Comparison of ENCODE assay signal across 2 cellular contexts in genomic region chr20:36235892-36236785, GRCh38.
TF ChIP-seq lines count a peak whose summit lies in the region.

TSS of gene AAR2 (plus strand) at chr20:36236478. CDS start at chr20:36239869, 3,391 bp downstream.

TF ChIP-seq in HEK293, 187 proteins besides CTCF, POLR2A, EP300 and RAD21 (continued from another document and continues in another):
- TF ChIP-seq ZNF221 (tag by site-specific recombination; IDR thresholded peaks at IDR 0.05; ENCODE audit: borderline replicate concordance) (no peak), ZNF132 (tag by site-specific recombination; IDR thresholded peaks at IDR 0.05; ENCODE audit: borderline replicate concordance) (no peak), ZNF639 (tag by site-specific recombination; IDR thresholded peaks at IDR 0.05) (peak; percentile 95), ZNF660 (tag by site-specific recombination; IDR thresholded peaks at IDR 0.05) (peak; percentile 95), ZNF529 (tag by site-specific recombination; IDR thresholded peaks at IDR 0.05; ENCODE audit: insufficient replicate concordance) (no peak), ZNF580 (tag by site-specific recombination; IDR thresholded peaks at IDR 0.05) (no peak; the same call in 1 of the 2 replicates), ZNF114 (tag by site-specific recombination; IDR thresholded peaks at IDR 0.05) (no peak), ZNF398 (tag by site-specific recombination; IDR thresholded peaks at IDR 0.05) (no peak), ZNF133 (tag by site-specific recombination; IDR thresholded peaks at IDR 0.05) (no peak), ZNF433 (tag by site-specific recombination; IDR thresholded peaks at IDR 0.05; ENCODE audit: low read depth) (no peak), ZBTB1 (tag by site-specific recombination; IDR thresholded peaks at IDR 0.05) (no peak), ZNF518A (tag by site-specific recombination; conservative IDR thresholded peaks at IDR 0.05; ENCODE audit: low read depth) (peak; percentile 99), ZNF610 (tag by site-specific recombination; IDR thresholded peaks at IDR 0.05; ENCODE audit: borderline replicate concordance) (peak; percentile 63; the same call in 1 of the 2 replicates), KLF9 (tag by site-specific recombination; IDR thresholded peaks at IDR 0.05; ENCODE audit: low read depth) (no peak), KLF8 (tag by site-specific recombination; IDR thresholded peaks at IDR 0.05) (peak; percentile 94), PATZ1 (tag by site-specific recombination; IDR thresholded peaks at IDR 0.05) (no peak), MEIS1 (CRISPR knock-in tag; IDR thresholded peaks at IDR 0.05; ENCODE audit: borderline replicate concordance) (no peak), ZIC2 (tag by site-specific recombination; IDR thresholded peaks at IDR 0.05) (no peak)

TF ChIP-seq in GM12878, 131 proteins besides CTCF, POLR2A, EP300 and RAD21 (continued from another document):
- TF ChIP-seq ZBTB33 (IDR thresholded peaks at IDR 0.05): no peak
- TF ChIP-seq MAX (IDR thresholded peaks at IDR 0.05; ENCODE audit: low read depth, low read length): peak; percentile 78
- TF ChIP-seq POLR2AphosphoS5 (IDR thresholded peaks at IDR 0.05; ENCODE audit: low read length): peak; percentile 92
- TF ChIP-seq ZNF687 (IDR thresholded peaks at IDR 0.05): no peak
- peak; percentile 79 for TF ChIP-seq CREB1 (IDR thresholded peaks at IDR 0.05; ENCODE audit: low read depth)
- TF ChIP-seq ELK1 (IDR thresholded peaks at IDR 0.05; ENCODE audit: low read depth, low read length): peak; percentile 98
- TF ChIP-seq ESRRA (IDR thresholded peaks at IDR 0.05; ENCODE audit: low read length): no peak
- TF ChIP-seq LARP7 (IDR thresholded peaks at IDR 0.05): peak; percentile 64; the same call in 1 of the 2 replicates
- no peak for TF ChIP-seq MEF2A (IDR thresholded peaks at IDR 0.05; ENCODE audit: insufficient read depth, low read depth, low read length)
- TF ChIP-seq CHD1 (IDR thresholded peaks at IDR 0.05; ENCODE audit: low read depth, low read length): no peak
- no peak for TF ChIP-seq MYB (IDR thresholded peaks at IDR 0.05; ENCODE audit: borderline replicate concordance, low read depth, low read length)
- peak; percentile 41 for TF ChIP-seq USF1 (IDR thresholded peaks at IDR 0.05; ENCODE audit: borderline replicate concordance, extremely low read length, insufficient read depth, low read depth, low read length)
- peak; percentile 71 for TF ChIP-seq RELA (IDR thresholded peaks at IDR 0.05; ENCODE audit: borderline replicate concordance, partially characterized antibody)
- no peak; the same call in 1 of the 2 replicates for TF ChIP-seq ATF7 (IDR thresholded peaks at IDR 0.05; ENCODE audit: low read depth)
- TF ChIP-seq TCF3 (IDR thresholded peaks at IDR 0.05; ENCODE audit: borderline replicate concordance, insufficient read depth, low read depth, low read length): no peak
- no peak for TF ChIP-seq ZNF592 (IDR thresholded peaks at IDR 0.05)
- TF ChIP-seq SIX5 (IDR thresholded peaks at IDR 0.05; ENCODE audit: low read depth, low read length, severe bottlenecking): peak; percentile 66
- peak; percentile 55 to 90 for TF ChIP-seq SRF (IDR thresholded peaks at IDR 0.05; ENCODE audit: low read depth in 2 of 2, low read length in 2 of 2)
- peak; percentile 39 for TF ChIP-seq E4F1 (IDR thresholded peaks at IDR 0.05; ENCODE audit: borderline replicate concordance, partially characterized antibody)
- TF ChIP-seq BMI1 (IDR thresholded peaks at IDR 0.05; ENCODE audit: borderline replicate concordance): no peak
- TF ChIP-seq MYC (IDR thresholded peaks at IDR 0.05; ENCODE audit: insufficient read depth, insufficient read length, insufficient replicate concordance, low read length, severe bottlenecking): peak; percentile 51
- 0 out of 2 replicates have a peak, but pooled peaks have one; percentile 2 for TF ChIP-seq NRF1 (conservative IDR thresholded peaks at IDR 0.05; ENCODE audit: low read depth, low read length)
- peak; percentile 85; the same call in 1 of the 2 replicates for TF ChIP-seq NBN (IDR thresholded peaks at IDR 0.05)
- TF ChIP-seq YY1 (IDR thresholded peaks at IDR 0.05; ENCODE audit: low read depth, low read length): peak; percentile 90
- TF ChIP-seq ZNF274 (IDR thresholded peaks at IDR 0.05; ENCODE audit: insufficient read depth, insufficient read length): no peak
- TF ChIP-seq STAT3 (IDR thresholded peaks at IDR 0.05; ENCODE audit: low read depth, low read length): no peak
- peak; percentile 85; the same call in 1 of the 2 replicates for TF ChIP-seq ZNF207 (IDR thresholded peaks at IDR 0.05; ENCODE audit: borderline replicate concordance)
- no peak for TF ChIP-seq TCF7 (IDR thresholded peaks at IDR 0.05; ENCODE audit: borderline replicate concordance)
